ENCODE assay signal across 9 cellular contexts in the genomic region with DNA sequence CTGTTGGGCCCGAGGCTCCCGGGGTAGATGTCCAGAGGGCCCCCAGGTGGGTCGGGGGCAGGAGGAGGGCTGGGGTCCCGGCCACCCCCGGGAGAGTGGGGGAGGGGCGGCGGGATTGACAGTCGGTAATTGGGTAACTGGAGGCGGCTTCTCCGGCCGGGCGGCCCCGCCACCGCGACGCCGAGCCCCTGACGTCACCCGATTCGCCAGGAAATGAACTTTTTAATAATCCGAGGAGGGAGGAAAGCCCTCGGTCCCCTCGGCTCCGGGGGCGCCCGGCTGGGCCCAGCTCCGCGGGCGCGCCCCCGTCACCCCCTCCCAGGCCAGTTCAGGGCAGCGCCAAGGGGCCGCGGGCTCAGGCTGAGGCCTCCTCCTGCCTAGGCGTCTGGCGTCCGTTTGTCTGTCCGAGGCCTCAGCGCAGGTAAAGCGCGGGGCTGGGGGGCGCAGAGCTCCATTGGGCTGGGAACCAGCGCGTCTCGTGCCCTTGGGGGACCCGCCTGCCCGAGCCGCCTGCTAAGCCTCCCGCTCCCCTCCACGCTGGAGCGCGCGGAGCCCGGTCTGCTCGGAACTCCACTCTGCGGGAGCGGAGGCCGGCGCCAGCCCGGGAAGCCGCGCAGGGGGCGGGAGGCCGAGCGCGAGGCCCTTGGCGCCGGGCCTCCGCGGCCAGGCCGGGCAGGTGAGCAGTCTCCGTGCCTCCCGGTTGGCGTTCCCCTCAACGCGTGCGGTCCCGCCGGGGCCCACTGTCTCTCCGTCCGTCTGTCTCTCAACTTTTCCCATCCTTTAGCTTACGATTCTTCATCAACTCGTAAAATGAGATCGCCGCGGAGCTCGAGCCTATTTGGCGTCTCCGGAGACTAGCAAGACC. TPM values are rescaled to one million over a fixed set of nuclear protein-coding genes. Genes with fewer than 3 reads are reported as not detected.
DNase-seq lines count a peak whose midpoint lies in the region; ATAC-seq and TF ChIP-seq lines count a peak whose summit lies in the region.
"Had no signal": no experiment of that assay in that cellular context is flagged by ENCODE, and none has a peak within 500 bp of the region (broad histone marks: within the 10 kb centered on the region; RNA-seq: fewer than 3 reads in every experiment).

No MANE protein-coding gene starts in this region.

- POLR2A ChIA-PET in activated CD8-positive, alpha-beta T cell treated with anti-CD3 and anti-CD28 coated beads for 36 hours (lab: Charles Lee) = interaction anchor here (0.7 to 1.7 kb wide), 3 partner anchors 57 to 217 kb away, joined by 3 to 5 read pairs (median 5); no protein-coding TSS in a partner anchor

- CTCF ChIA-PET in activated CD8-positive, alpha-beta T cell treated with anti-CD3 and anti-CD28 coated beads for 36 hours (lab: Charles Lee) = interaction anchor here (1.2 to 1.3 kb wide), 3 partner anchors 9 to 63 kb away, joined by 3 to 5 read pairs (median 4); no protein-coding TSS in a partner anchor

- intact Hi-C loops in activated CD8-positive, alpha-beta T cell treated with anti-CD3 and anti-CD28 coated beads for 36 hours (cut with micrococcal nuclease) = no loop called here

- no peak for TF ChIP-seq CTCF in activated CD8-positive, alpha-beta T cell treated with anti-CD3 and anti-CD28 coated beads for 36 hours (IDR thresholded peaks at IDR 0.05)
- TF ChIP-seq CTCF in osteocyte (IDR thresholded peaks at IDR 0.05) = no peak

- H3K4me1 Mint-ChIP-seq in activated CD8-positive, alpha-beta T cell treated with anti-CD3 and anti-CD28 coated beads for 36 hours (ENCODE audit: low read depth) = peaks cover 25% of the 10 kb centered on the region
- peaks cover 30% of the 10 kb centered on the region for H3K4me1 Mint-ChIP-seq in osteocyte (ENCODE audit: unreplicated experiment)

- H3K27me3 Mint-ChIP-seq in activated CD8-positive, alpha-beta T cell treated with anti-CD3 and anti-CD28 coated beads for 36 hours = peaks cover 65% of the 10 kb centered on the region
- peaks cover 47% of the 10 kb centered on the region for H3K27me3 Mint-ChIP-seq in osteocyte (ENCODE audit: unreplicated experiment)

- H3K36me3 Mint-ChIP-seq in activated CD8-positive, alpha-beta T cell treated with anti-CD3 and anti-CD28 coated beads for 36 hours (ENCODE audit: low read depth) = no peaks in the 10 kb centered on the region
- no peaks in the 10 kb centered on the region for H3K36me3 Mint-ChIP-seq in osteocyte (ENCODE audit: unreplicated experiment)

- peak; percentile 22 for ATAC-seq in activated CD8-positive, alpha-beta T cell treated with anti-CD3 and anti-CD28 coated beads for 36 hours
- no peak for ATAC-seq in HG03097 (IDR thresholded peaks at IDR 0.05; ENCODE audit: low FRiP score, unreplicated experiment)
- ATAC-seq in GM18867 (IDR thresholded peaks at IDR 0.05; ENCODE audit: unreplicated experiment) = no peak

- H3K9me3 Mint-ChIP-seq in activated CD8-positive, alpha-beta T cell treated with anti-CD3 and anti-CD28 coated beads for 36 hours = no peaks in the 10 kb centered on the region
- no peaks in the 10 kb centered on the region for H3K9me3 Mint-ChIP-seq in osteocyte (ENCODE audit: unreplicated experiment)

- DNase-seq in EL (peak; percentile 81), NCI-H1105 (lab: John Stamatoyannopoulos, UW) (peak; percentile 80), glomerular visceral epithelial cell (ENCODE audit: extremely low spot score) (peak; percentile 12), osteocyte (ENCODE audit: extremely low spot score, unreplicated experiment) (no peak), NCI-H1436 (lab: John Stamatoyannopoulos, UW) (no peak)
- DNase-seq in activated CD8-positive, alpha-beta T cell treated with anti-CD3 and anti-CD28 coated beads for 36 hours = peak; percentile 59

- H3K27ac Mint-ChIP-seq in activated CD8-positive, alpha-beta T cell treated with anti-CD3 and anti-CD28 coated beads for 36 hours = no peak overlapping the region
- H3K27ac Mint-ChIP-seq in osteocyte (ENCODE audit: unreplicated experiment) = peak overlapping the region; percentile 52

- H3K4me3 Mint-ChIP-seq in activated CD8-positive, alpha-beta T cell treated with anti-CD3 and anti-CD28 coated beads for 36 hours = peak overlapping the region; percentile 56
- peak overlapping the region; percentile 74 for H3K4me3 Mint-ChIP-seq in osteocyte (ENCODE audit: unreplicated experiment)

RNA-seq across cellular contexts. Expression of gene GATA2, which starts 3.8 kb away (rescaled TPM):
- not detected for total RNA-seq in activated CD8-positive, alpha-beta T cell treated with anti-CD3 and anti-CD28 coated beads for 36 hours
- total RNA-seq in osteocyte = 0.67 and 0.91 TPM in 2 replicates

RNA-seq across cellular contexts. Expression of gene DNAJB8, which starts 22.5 kb away (rescaled TPM):
- total RNA-seq in activated CD8-positive, alpha-beta T cell treated with anti-CD3 and anti-CD28 coated beads for 36 hours = not detected
- not detected in 2 replicates for total RNA-seq in osteocyte
- total RNA-seq: SK-MEL-5 had no signal

Comparison
In these comparisons a context has a peak if more than half of its experiments do, and no peak if none do; other contexts are left out.
1. DNase-seq: peak in EL (single experiment), NCI-H1105 (single experiment), activated CD8-positive, alpha-beta T cell treated with anti-CD3 and anti-CD28 coated beads for 36 hours (single experiment) and glomerular visceral epithelial cell (single experiment); none in osteocyte (single experiment) and NCI-H1436 (single experiment).